In the genomic region with DNA sequence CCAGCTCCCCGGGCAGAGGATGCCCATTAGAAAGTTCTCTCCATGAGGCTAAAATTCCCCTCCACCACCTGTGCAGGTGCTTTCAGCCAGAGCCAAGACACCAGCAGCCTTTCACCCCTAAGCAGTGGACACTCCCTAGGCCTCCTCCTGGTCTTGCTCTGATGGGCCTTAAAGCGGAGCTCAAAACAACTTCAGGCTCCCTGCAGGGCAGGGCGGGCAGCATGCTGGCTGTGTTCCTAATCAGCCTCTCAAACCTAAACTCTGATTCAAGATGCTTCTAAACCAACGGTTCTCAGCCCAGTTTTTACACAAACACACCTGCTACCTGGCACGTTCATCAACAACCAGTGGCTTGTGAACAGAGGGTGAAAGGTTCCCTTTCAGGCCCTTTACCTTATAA, we compare ENCODE assay signal across 29 cellular contexts.
"Had no signal": no experiment of that assay in that cellular context is flagged by ENCODE, and none has a peak within 500 bp of the region (broad histone marks: within the 10 kb centered on the region; RNA-seq: fewer than 3 reads in every experiment).

No MANE protein-coding gene starts in this region.

- ATAC-seq: activated CD4-positive, CD25-positive, alpha-beta regulatory T cell treated with anti-CD3 and anti-CD28 coated beads, Interleukin-2, amount 50 U/mL, for 24 hours; activated CD8-positive, alpha-beta T cell treated with anti-CD3 and anti-CD28 coated beads for 36 hours; activated naive CD4-positive, alpha-beta T cell treated with anti-CD3 and anti-CD28 coated beads, Interleukin-2, amount 50 U/mL, for 72 hours; activated T-cell treated with anti-CD3 and anti-CD28 coated beads, Interleukin-2, amount 50 U/mL, for 4 hours; gastroesophageal sphincter; T-cell had no signal

- H3K27ac ChIP-seq: brain microvascular endothelial cell, colonic mucosa, epithelial cell of prostate, esophagus squamous epithelium, gastroesophageal sphincter, WERI-Rb-1 had no signal

- H3K4me3 Mint-ChIP-seq: activated B cell treated with CpG ODN at 0.5 μM for 24 hours; activated CD8-positive, alpha-beta T cell treated with anti-CD3 and anti-CD28 coated beads for 36 hours; activated naive CD4-positive, alpha-beta T cell treated with anti-CD3 and anti-CD28 coated beads, Interleukin-2, amount 10 ng/mL, durations not matched to agents 7 days and 5 days; activated naive CD8-positive, alpha-beta T cell treated with anti-CD3 and anti-CD28 coated beads, Interleukin-2, amount 10 ng/mL, durations not matched to agents 7 days and 5 days; activated T-cell treated with anti-CD3 and anti-CD28 coated beads, Interleukin-2, amount 50 U/mL, for 4 hours; T-cell; T-helper 1 cell treated with Interleukin-12 subunit alpha and Interleukin-12 subunit beta and Interleukin-4 antibody, amounts not matched to agents 30 μg/mL and 1 μg/mL, for 36 hours; T-helper 2 cell treated with Interferon-gamma antibody and Interleukin-4, amounts not matched to agents 5 μg/mL and 100 μg/mL, for 36 hours had no signal

- H3K9me3 ChIP-seq: colonic mucosa, esophagus squamous epithelium, gastroesophageal sphincter had no signal

- DNase-seq: activated B cell treated with CpG ODN at 0.5 μM for 24 hours; activated CD4-positive, alpha-beta T cell treated with anti-CD3 and anti-CD28 coated beads for 48 hours; activated CD4-positive, alpha-beta T cell treated with anti-CD3 and anti-CD28 coated beads, Interleukin-2, amount 50 U/mL, for 1 hour; activated CD4-positive, alpha-beta T cell treated with anti-CD3 and anti-CD28 coated beads, Interleukin-2, amount 50 U/mL, for 48 hours; activated CD8-positive, alpha-beta memory T cell treated with anti-CD3 and anti-CD28 coated beads for 24 hours; activated CD8-positive, alpha-beta T cell treated with anti-CD3 and anti-CD28 coated beads for 36 hours; activated effector memory CD4-positive, alpha-beta T cell treated with anti-CD3 and anti-CD28 coated beads, Interleukin-2, amount 50 U/mL, for 16 hours; activated naive CD4-positive, alpha-beta T cell treated with anti-CD3 and anti-CD28 coated beads, Interleukin-2, amount 10 ng/mL, durations not matched to agents 7 days and 5 days; activated naive CD8-positive, alpha-beta T cell treated with anti-CD3 and anti-CD28 coated beads, Interleukin-2, amount 10 ng/mL, durations not matched to agents 7 days and 5 days; activated T-cell treated with anti-CD3 and anti-CD28 coated beads, Interleukin-2, amount 50 U/mL, for 4 hours; anterior cingulate cortex; brain microvascular endothelial cell; central memory CD4-positive, alpha-beta T cell; cerebellar nuclear complex; colonic mucosa; effector CD8-positive, alpha-beta T cell; esophagus squamous epithelium; foreskin melanocyte; SW 1271; T-cell; T1000; WERI-Rb-1 had no signal

- H3K9me3 Mint-ChIP-seq: activated B cell treated with CpG ODN at 0.5 μM for 24 hours; activated CD8-positive, alpha-beta T cell treated with anti-CD3 and anti-CD28 coated beads for 36 hours; activated naive CD4-positive, alpha-beta T cell treated with anti-CD3 and anti-CD28 coated beads, Interleukin-2, amount 10 ng/mL, durations not matched to agents 7 days and 5 days; activated naive CD4-positive, alpha-beta T cell treated with anti-CD3 and anti-CD28 coated beads, Interleukin-2, amount 50 U/mL, for 72 hours; activated naive CD8-positive, alpha-beta T cell treated with anti-CD3 and anti-CD28 coated beads, Interleukin-2, amount 10 ng/mL, durations not matched to agents 7 days and 5 days; activated T-cell treated with anti-CD3 and anti-CD28 coated beads, Interleukin-2, amount 50 U/mL, for 4 hours; activated T-helper 2 cell treated with anti-CD3 and anti-CD28 coated beads, Interferon-gamma antibody, Interleukin-2, Interleukin-4, amounts not matched to agents 10 μg/mL and 5 μg/mL and 100 μg/mL, durations not matched to agents 14 hours and 24 hours and 36 hours; T-cell; T-helper 1 cell treated with Interleukin-12 subunit alpha and Interleukin-12 subunit beta and Interleukin-4 antibody, amounts not matched to agents 30 μg/mL and 1 μg/mL, for 36 hours; T-helper 2 cell treated with Interferon-gamma antibody and Interleukin-4, amounts not matched to agents 5 μg/mL and 100 μg/mL, for 36 hours had no signal

- H3K36me3 ChIP-seq: brain microvascular endothelial cell, WERI-Rb-1 had no signal

- H3K27me3 ChIP-seq: brain microvascular endothelial cell, colonic mucosa, esophagus squamous epithelium, gastroesophageal sphincter had no signal

- H3K4me3 ChIP-seq: colonic mucosa, esophagus squamous epithelium, gastroesophageal sphincter had no signal

- H3K4me1 Mint-ChIP-seq: activated B cell treated with CpG ODN at 0.5 μM for 24 hours; activated naive CD4-positive, alpha-beta T cell treated with anti-CD3 and anti-CD28 coated beads, Interleukin-2, amount 10 ng/mL, durations not matched to agents 7 days and 5 days; T-cell had no signal

- H3K27ac Mint-ChIP-seq: activated B cell treated with CpG ODN at 0.5 μM for 24 hours; activated CD8-positive, alpha-beta T cell treated with anti-CD3 and anti-CD28 coated beads for 36 hours; activated naive CD4-positive, alpha-beta T cell treated with anti-CD3 and anti-CD28 coated beads, Interleukin-2, amount 10 ng/mL, durations not matched to agents 7 days and 5 days; activated naive CD4-positive, alpha-beta T cell treated with anti-CD3 and anti-CD28 coated beads, Interleukin-2, amount 50 U/mL, for 72 hours; activated naive CD8-positive, alpha-beta T cell treated with anti-CD3 and anti-CD28 coated beads, Interleukin-2, amount 10 ng/mL, durations not matched to agents 7 days and 5 days; activated T-helper 2 cell treated with anti-CD3 and anti-CD28 coated beads, Interferon-gamma antibody, Interleukin-2, Interleukin-4, amounts not matched to agents 10 μg/mL and 5 μg/mL and 100 μg/mL, durations not matched to agents 14 hours and 24 hours and 36 hours; T-cell; T-helper 1 cell treated with Interleukin-12 subunit alpha and Interleukin-12 subunit beta and Interleukin-4 antibody, amounts not matched to agents 30 μg/mL and 1 μg/mL, for 36 hours; T-helper 2 cell treated with Interferon-gamma antibody and Interleukin-4, amounts not matched to agents 5 μg/mL and 100 μg/mL, for 36 hours had no signal

- H3K4me1 ChIP-seq: colonic mucosa, gastroesophageal sphincter had no signal

- H3K27me3 Mint-ChIP-seq: activated B cell treated with CpG ODN at 0.5 μM for 24 hours; activated CD8-positive, alpha-beta T cell treated with anti-CD3 and anti-CD28 coated beads for 36 hours; activated naive CD4-positive, alpha-beta T cell treated with anti-CD3 and anti-CD28 coated beads, Interleukin-2, amount 10 ng/mL, durations not matched to agents 7 days and 5 days; activated naive CD8-positive, alpha-beta T cell treated with anti-CD3 and anti-CD28 coated beads, Interleukin-2, amount 10 ng/mL, durations not matched to agents 7 days and 5 days; T-cell had no signal

- H3K36me3 Mint-ChIP-seq: activated naive CD4-positive, alpha-beta T cell treated with anti-CD3 and anti-CD28 coated beads, Interleukin-2, amount 50 U/mL, for 72 hours had no signal
